15 cellular contexts compared by ENCODE assay signal in genomic region chr2:96249654-96250053, GRCh38. TPM values are rescaled to one million over a fixed set of nuclear protein-coding genes. Genes with fewer than 3 reads are reported as not detected.
DNase-seq lines count a peak whose midpoint lies in the region; ATAC-seq and TF ChIP-seq lines count a peak whose summit lies in the region.
"Had no signal": no experiment of that assay in that cellular context is flagged by ENCODE, and none has a peak within 500 bp of the region (broad histone marks: within the 10 kb centered on the region; RNA-seq: fewer than 3 reads in every experiment).

No MANE protein-coding gene starts in this region.

- peak overlapping the region in 6 of 7 donors; percentile 4 to 74 (median 16) for H3K27ac Mint-ChIP-seq in CD4-positive, alpha-beta memory T cell
- peak overlapping the region; percentile 52 for H3K27ac Mint-ChIP-seq in dendritic cell treated with granulocyte-macrophage colony-stimulating factor and Interleukin-4, amounts not matched to agents 40 ng/mL and 50 ng/mL, for 4 days
- peak overlapping the region; percentile 77 for H3K27ac Mint-ChIP-seq in osteocyte (ENCODE audit: unreplicated experiment)
- H3K27ac Mint-ChIP-seq: endodermal cell had no signal

- no peaks in the 10 kb centered on the region for H3K27me3 ChIP-seq in CD4-positive, alpha-beta memory T cell (ENCODE audit: insufficient read depth, low read length)
- H3K27me3 ChIP-seq in H7 (ENCODE audit: control insufficient read depth, insufficient read depth, low read length): no peaks in the 10 kb centered on the region
- H3K27me3 ChIP-seq: SJSA1 had no signal

- H3K4me1 ChIP-seq in CD4-positive, alpha-beta memory T cell (ENCODE audit: insufficient read depth, low read length): peaks cover 18% of the 10 kb centered on the region

- no peak overlapping the region for H3K27ac ChIP-seq in CD4-positive, alpha-beta memory T cell (ENCODE audit: low read depth, low read length)
- H3K27ac ChIP-seq: SJSA1 had no signal

- CTCF ChIA-PET in CD4-positive, alpha-beta memory T cell (lab: Charles Lee; ENCODE audit: partially characterized antibody): interaction anchor here (2.0 kb wide), 1 partner anchor 12 kb away, joined by 4 read pairs; no protein-coding TSS in a partner anchor

- POLR2A ChIA-PET in CD4-positive, alpha-beta memory T cell (lab: Charles Lee; ENCODE audit: partially characterized antibody): no interaction called here

- no peak for DNase-seq in CD4-positive, alpha-beta memory T cell
- peak; percentile 14 for DNase-seq in H7
- no peak for DNase-seq in osteocyte (ENCODE audit: extremely low spot score, unreplicated experiment)
- no peak for DNase-seq in effector CD8-positive, alpha-beta T cell (lab: John Stamatoyannopoulos, UW)
- no peak for DNase-seq in posterior vena cava (ENCODE audit: low spot score)
- DNase-seq: activated CD4-positive, CD25-positive, alpha-beta regulatory T cell; activated gamma-delta T cell treated with Interleukin-2 at 50 U/mL for 16 hours; DND-41; endodermal cell; immature natural killer cell; NCI-H446 treated with DMSO at 0.1 percent for 48 hours; stimulated activated CD4-positive, alpha-beta T cell treated with anti-CD3 and anti-CD28 coated beads, Interleukin-4, amount 100 ng/mL, for 24 hours had no signal

- no peak for ATAC-seq in HG02973 (IDR thresholded peaks at IDR 0.05; ENCODE audit: unreplicated experiment)

- no peaks in the 10 kb centered on the region for H3K9me3 ChIP-seq in CD4-positive, alpha-beta memory T cell (ENCODE audit: control insufficient read depth in 1 of 2, low read length in 2 of 2)
- H3K9me3 ChIP-seq: SJSA1 had no signal

- TF ChIP-seq CTCF in osteocyte (IDR thresholded peaks at IDR 0.05): no peak

- no peak overlapping the region for H3K4me3 Mint-ChIP-seq in CD4-positive, alpha-beta memory T cell
- no peak overlapping the region for H3K4me3 Mint-ChIP-seq in dendritic cell treated with granulocyte-macrophage colony-stimulating factor and Interleukin-4, amounts not matched to agents 40 ng/mL and 50 ng/mL, for 4 days
- H3K4me3 Mint-ChIP-seq in osteocyte (ENCODE audit: unreplicated experiment): no peak overlapping the region
- H3K4me3 Mint-ChIP-seq: endodermal cell had no signal

- H3K36me3 Mint-ChIP-seq in CD4-positive, alpha-beta memory T cell: peaks cover 21 to 39% of the 10 kb centered on the region in 2 donors
- peaks cover 79% of the 10 kb centered on the region for H3K36me3 Mint-ChIP-seq in dendritic cell treated with granulocyte-macrophage colony-stimulating factor and Interleukin-4, amounts not matched to agents 40 ng/mL and 50 ng/mL, for 4 days (ENCODE audit: low read depth)
- peaks cover 9% of the 10 kb centered on the region for H3K36me3 Mint-ChIP-seq in osteocyte (ENCODE audit: unreplicated experiment)

- H3K27me3 Mint-ChIP-seq in CD4-positive, alpha-beta memory T cell: no peaks in the 10 kb centered on the region
- H3K27me3 Mint-ChIP-seq in dendritic cell treated with granulocyte-macrophage colony-stimulating factor and Interleukin-4, amounts not matched to agents 40 ng/mL and 50 ng/mL, for 4 days: no peaks in the 10 kb centered on the region
- H3K27me3 Mint-ChIP-seq in osteocyte (ENCODE audit: unreplicated experiment): no peaks in the 10 kb centered on the region

- peaks cover 29% of the 10 kb centered on the region for H3K36me3 ChIP-seq in CD4-positive, alpha-beta memory T cell (ENCODE audit: insufficient read depth, low read length)
- peaks cover 14% of the 10 kb centered on the region for H3K36me3 ChIP-seq in H7 (replicated peaks; ENCODE audit: control insufficient read depth, insufficient read depth, low read length)

- no peaks in the 10 kb centered on the region for H3K9me3 Mint-ChIP-seq in CD4-positive, alpha-beta memory T cell
- H3K9me3 Mint-ChIP-seq in dendritic cell treated with granulocyte-macrophage colony-stimulating factor and Interleukin-4, amounts not matched to agents 40 ng/mL and 50 ng/mL, for 4 days: no peaks in the 10 kb centered on the region
- H3K9me3 Mint-ChIP-seq in osteocyte (ENCODE audit: unreplicated experiment): no peaks in the 10 kb centered on the region
- H3K9me3 Mint-ChIP-seq: endodermal cell, immature natural killer cell had no signal

- intact Hi-C loops in CD4-positive, alpha-beta memory T cell (cut with micrococcal nuclease): no loop called here
- intact Hi-C loops in dendritic cell treated with granulocyte-macrophage colony-stimulating factor and Interleukin-4, amounts not matched to agents 40 ng/mL and 50 ng/mL, for 4 days (cut with micrococcal nuclease): no loop called here
- intact Hi-C loops in posterior vena cava (cut with DNase I): loop anchor here in 1 of 2 donors (5.0 kb wide), 1 partner anchor 42 kb away; the partner anchor contains the start of gene STARD7

- H3K4me1 Mint-ChIP-seq in CD4-positive, alpha-beta memory T cell: peaks cover 22 to 32% (median 26%) of the 10 kb centered on the region in 4 donors
- H3K4me1 Mint-ChIP-seq in dendritic cell treated with granulocyte-macrophage colony-stimulating factor and Interleukin-4, amounts not matched to agents 40 ng/mL and 50 ng/mL, for 4 days (ENCODE audit: low read depth): peaks cover 95% of the 10 kb centered on the region
- peaks cover 39% of the 10 kb centered on the region for H3K4me1 Mint-ChIP-seq in osteocyte (ENCODE audit: unreplicated experiment)
- H3K4me1 Mint-ChIP-seq: endodermal cell had no signal

- H3K4me3 ChIP-seq in CD4-positive, alpha-beta memory T cell (ENCODE audit: low read length in 2 of 2): no peak overlapping the region
- no peak overlapping the region for H3K4me3 ChIP-seq in H7 (ENCODE audit: insufficient read depth, low read depth, low read length)
- H3K4me3 ChIP-seq: SJSA1 had no signal

RNA-seq across cellular contexts. Expression of gene TMEM127, which starts 16.1 kb away (rescaled TPM):
- 10 to 100 TPM; 45.1 to 45.6 TPM for total RNA-seq in CD4-positive, alpha-beta memory T cell
- polyA plus RNA-seq in CD4-positive, alpha-beta memory T cell: 10 to 100 TPM; 27.3 to 46.0 TPM
- total RNA-seq in H7 (2014; rRNA removed; shearing (Covaris generic)): 13.4 and 13.8 TPM in 2 replicates
- total RNA-seq in osteocyte: 56.3 and 61.8 TPM in 2 replicates
- total RNA-seq in posterior vena cava: 10 to 100 TPM; 49.2 to 52.4 TPM

RNA-seq across cellular contexts. Expression of gene CIAO1, which starts 16.4 kb away (rescaled TPM):
- total RNA-seq in CD4-positive, alpha-beta memory T cell: 10 to 100 TPM; 78.3 to 87.3 TPM
- polyA plus RNA-seq in CD4-positive, alpha-beta memory T cell: 100 to 1,000 TPM in 1 of 2 donors, 10 to 100 TPM in 1; 94.3 to 111 TPM
- total RNA-seq in H7 (2014; rRNA removed; shearing (Covaris generic)): 108 and 111 TPM in 2 replicates
- total RNA-seq in osteocyte (54.6 and 56.3 TPM in 2 replicates), posterior vena cava (10 to 100 TPM; 41.9 to 46.4 TPM)

RNA-seq across cellular contexts. Expression of gene STARD7, which starts 41.0 kb away (rescaled TPM):
- 10 to 100 TPM; 84.9 to 92.9 TPM for total RNA-seq in CD4-positive, alpha-beta memory T cell
- polyA plus RNA-seq in CD4-positive, alpha-beta memory T cell: 100 to 1,000 TPM; 109 to 196 TPM
- total RNA-seq in H7 (2014; rRNA removed; shearing (Covaris generic)): 233 and 253 TPM in 2 replicates
- total RNA-seq in osteocyte (80.2 and 94.1 TPM in 2 replicates), posterior vena cava (10 to 100 TPM; 68.0 to 71.4 TPM)

RNA-seq across cellular contexts. Expression of gene SNRNP200, which starts 55.7 kb away (rescaled TPM):
- total RNA-seq in CD4-positive, alpha-beta memory T cell: 100 to 1,000 TPM; 225 to 227 TPM
- polyA plus RNA-seq in CD4-positive, alpha-beta memory T cell: 10 to 100 TPM; 53.6 to 84.8 TPM
- 60.5 and 73.5 TPM in 2 replicates for total RNA-seq in H7 (2014; rRNA removed; shearing (Covaris generic))
- total RNA-seq in osteocyte (114 and 122 TPM in 2 replicates), posterior vena cava (10 to 100 TPM; 67.2 to 78.3 TPM)

Comparison
In these comparisons a context has a peak if more than half of its experiments do, and no peak if none do; other contexts are left out.
1. H3K27ac Mint-ChIP-seq: peak in every context shown above with its lines; median percentile 77 in osteocyte; 52 in dendritic cell treated with granulocyte-macrophage colony-stimulating factor and Interleukin-4, amounts not matched to agents 40 ng/mL and 50 ng/mL, for 4 days; 16 in CD4-positive, alpha-beta memory T cell.